11 cellular contexts compared by ENCODE assay signal in the genomic region with DNA sequence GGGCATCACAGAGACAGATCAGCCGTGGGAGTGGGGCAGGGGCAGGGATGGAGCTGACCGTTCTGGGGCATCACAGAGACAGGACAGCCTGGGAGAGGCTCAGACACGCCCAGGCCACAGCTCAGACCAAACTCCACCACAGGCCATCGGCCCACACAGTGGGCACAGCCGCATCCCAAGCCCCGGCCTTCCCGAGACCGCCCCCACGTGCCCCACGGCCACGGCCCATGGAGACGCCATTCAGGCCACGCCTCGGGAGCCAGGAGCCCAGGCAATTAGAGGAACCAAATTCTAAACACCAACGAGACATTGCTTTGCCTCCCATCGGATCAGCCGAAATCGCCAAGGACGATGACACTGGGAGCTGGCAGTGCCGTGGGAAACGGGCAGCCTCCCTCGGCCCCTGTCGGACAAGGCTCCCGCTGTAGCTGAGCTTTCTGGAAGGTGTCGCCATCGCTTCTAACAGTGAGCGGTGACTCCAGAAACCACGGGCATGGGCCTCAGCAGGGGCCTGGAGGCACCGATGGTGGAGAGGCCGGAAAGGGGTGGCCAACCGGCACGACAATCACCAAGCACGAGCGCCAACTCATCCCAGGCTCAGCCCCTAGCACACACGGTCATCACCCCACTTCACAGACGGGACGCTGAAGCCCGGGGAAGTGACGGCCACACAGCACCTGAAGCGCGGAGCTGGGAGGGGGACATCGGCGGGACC. TPM values are rescaled to one million over a fixed set of nuclear protein-coding genes. Genes with fewer than 3 reads are reported as not detected.
DNase-seq lines count a peak whose midpoint lies in the region; ATAC-seq and TF ChIP-seq lines count a peak whose summit lies in the region.
"Had no signal": no experiment of that assay in that cellular context is flagged by ENCODE, and none has a peak within 500 bp of the region (broad histone marks: within the 10 kb centered on the region; RNA-seq: fewer than 3 reads in every experiment).

No MANE protein-coding gene starts in this region.

- H3K4me1 ChIP-seq in left ventricle myocardium inferior, result peaks cover 54% of the 10 kb centered on the region
- peaks cover 10 to 35% of the 10 kb centered on the region in 2 donors for H3K4me1 ChIP-seq in ascending aorta
- H3K4me1 ChIP-seq in muscle layer of colon (ENCODE audit: insufficient read depth, low read length), result peaks cover 23% of the 10 kb centered on the region
- H3K4me1 ChIP-seq: pancreas had no signal

- peak overlapping the region; percentile 94 for H3K4me3 ChIP-seq in left ventricle myocardium inferior
- H3K4me3 ChIP-seq in ascending aorta, result peak overlapping the region; percentile 93 to 99
- H3K4me3 ChIP-seq in muscle layer of colon (ENCODE audit: low read depth in 1 of 2, low read length in 2 of 2), result peak overlapping the region; percentile 3 to 70
- H3K4me3 ChIP-seq: pancreas had no signal

- no peak for DNase-seq in left ventricle myocardium inferior
- DNase-seq in left ventricle myocardium superior, result no peak
- DNase-seq in ascending aorta (ENCODE audit: low spot score in 2 of 2), result no peak
- no peak for DNase-seq in type B pancreatic cell (ENCODE audit: extremely low spot score, unreplicated experiment)
- no peak for DNase-seq in SK-N-DZ (ENCODE audit: low spot score)
- DNase-seq: amniotic stem cell, NCI-H2171 had no signal

- no peaks in the 10 kb centered on the region for H3K27me3 Mint-ChIP-seq in type B pancreatic cell

- H3K9me3 ChIP-seq in left ventricle myocardium inferior (replicated peaks) (no peaks in the 10 kb centered on the region), ascending aorta (no peaks in the 10 kb centered on the region), muscle layer of colon (ENCODE audit: low read length) (no peaks in the 10 kb centered on the region)
- H3K9me3 ChIP-seq: pancreas had no signal

- H3K4me1 Mint-ChIP-seq in type B pancreatic cell (ENCODE audit: unreplicated experiment), result no peaks in the 10 kb centered on the region

- peak overlapping the region; percentile 61 for H3K27ac Mint-ChIP-seq in type B pancreatic cell

- H3K27ac ChIP-seq in left ventricle myocardium inferior (replicated peaks) (peak overlapping the region; percentile 93), ascending aorta (peak overlapping the region; percentile 80 to 82), muscle layer of colon (ENCODE audit: low read depth, low read length) (peak overlapping the region; percentile 37)
- H3K27ac ChIP-seq: pancreas had no signal

- no peaks in the 10 kb centered on the region for H3K27me3 ChIP-seq in left ventricle myocardium inferior (ENCODE audit: low read depth)
- H3K27me3 ChIP-seq in ascending aorta, result no peaks in the 10 kb centered on the region
- no peaks in the 10 kb centered on the region for H3K27me3 ChIP-seq in muscle layer of colon (ENCODE audit: control insufficient read depth in 1 of 2, insufficient read depth in 2 of 2, low read length in 2 of 2)
- H3K27me3 ChIP-seq: pancreas had no signal

- intact Hi-C loops in left ventricle myocardium inferior (cut with micrococcal nuclease), result no loop called here
- intact Hi-C loops in left ventricle myocardium superior (cut with micrococcal nuclease), result no loop called here
- intact Hi-C loops in ascending aorta (cut with DNase I), result no loop called here

- no peak for TF ChIP-seq CTCF in left ventricle myocardium inferior (IDR thresholded peaks at IDR 0.05; ENCODE audit: borderline replicate concordance)
- TF ChIP-seq CTCF in ascending aorta (IDR thresholded peaks at IDR 0.05), result no peak
- TF ChIP-seq CTCF in type B pancreatic cell (conservative IDR thresholded peaks at IDR 0.05), result no peak

- peak overlapping the region; percentile 90 for H3K9ac ChIP-seq in muscle layer of colon (ENCODE audit: low read length)

- H3K36me3 ChIP-seq in left ventricle myocardium inferior (peaks cover 7% of the 10 kb centered on the region), ascending aorta (peaks cover 4 to 7% of the 10 kb centered on the region in 2 donors), muscle layer of colon (ENCODE audit: insufficient read depth, low read length) (peaks cover 10% of the 10 kb centered on the region)
- H3K36me3 ChIP-seq: pancreas had no signal

- H3K9me3 Mint-ChIP-seq in type B pancreatic cell, result no peaks in the 10 kb centered on the region

- H3K4me3 Mint-ChIP-seq in type B pancreatic cell, result peak overlapping the region; percentile 91

- ATAC-seq in left ventricle myocardium superior (no peak), HG03469 (IDR thresholded peaks at IDR 0.05; ENCODE audit: unreplicated experiment) (no peak), HG03095 (IDR thresholded peaks at IDR 0.05; ENCODE audit: unreplicated experiment) (no peak)
- ATAC-seq: pancreas had no signal

- H3K36me3 Mint-ChIP-seq in type B pancreatic cell, result no peaks in the 10 kb centered on the region

RNA-seq across cellular contexts. Expression of gene PIP5K1C, which starts 2.4 kb away (rescaled TPM):
- 31.6 TPM for total RNA-seq in left ventricle myocardium inferior
- 34.7 TPM for total RNA-seq in left ventricle myocardium superior
- total RNA-seq in ascending aorta, result 87.3 TPM
- 35.9 and 44.5 TPM in 2 replicates for total RNA-seq in type B pancreatic cell (ENCODE audit: low replicate concordance)
- 6.6 and 7.8 TPM in 2 replicates for polyA plus RNA-seq in SK-N-DZ (2014; cell fraction: cytosol; rRNA removed)
- 11.8 and 19.5 TPM in 2 replicates for polyA plus RNA-seq in SK-N-DZ (2014; cell fraction: nucleus; rRNA removed)

RNA-seq across cellular contexts. Expression of gene TJP3, which starts 10.4 kb away (rescaled TPM):
- total RNA-seq in left ventricle myocardium inferior (not detected), left ventricle myocardium superior (0.22 TPM), ascending aorta (12.6 TPM), type B pancreatic cell (ENCODE audit: low replicate concordance) (20.0 and 53.8 TPM in 2 replicates)
- polyA plus RNA-seq in SK-N-DZ (2014; cell fraction: cytosol; rRNA removed), result not detected in 2 replicates
- not detected in 2 replicates for polyA plus RNA-seq in SK-N-DZ (2014; cell fraction: nucleus; rRNA removed)

Comparison
In these comparisons a context has a peak if more than half of its experiments do, and no peak if none do; other contexts are left out.
1. H3K27ac ChIP-seq: peak in every context shown above with its lines; median percentile 93 in left ventricle myocardium inferior; 81 in ascending aorta; 37 in muscle layer of colon.
2. H3K4me3 ChIP-seq: peak in every context shown above with its lines; median percentile 96 in ascending aorta; 94 in left ventricle myocardium inferior; 36 in muscle layer of colon.
3. RNA of gene TJP3, which starts 10.4 kb away (total RNA-seq): 20.0 to 53.8 TPM in type B pancreatic cell and 12.6 TPM in ascending aorta (single experiment); 0.22 TPM in left ventricle myocardium superior (single experiment) and not detected in left ventricle myocardium inferior (single experiment); every median in the first group is over 10 times any median in the second.